Comparison of ENCODE assay signal across 22 cellular contexts in the genomic region with DNA sequence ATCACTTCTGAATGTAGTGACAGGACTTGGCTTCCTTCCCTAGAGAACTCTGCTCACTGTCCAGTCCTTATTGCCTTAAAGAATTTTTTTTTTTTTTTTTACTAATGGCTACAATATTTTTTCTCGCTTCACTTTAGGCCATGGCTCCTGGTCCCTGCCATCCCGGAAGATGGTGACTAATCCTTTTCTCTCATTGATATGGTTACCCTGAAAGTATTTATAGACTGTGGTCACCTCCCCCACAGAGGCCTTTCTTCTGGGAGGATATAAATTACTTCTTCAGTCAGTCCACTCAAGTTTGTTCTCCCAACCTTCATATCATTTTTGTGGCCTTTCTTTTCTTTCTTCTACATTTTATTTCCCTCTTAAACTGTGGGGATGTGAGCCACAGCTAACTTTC.
DNase-seq lines count a peak whose midpoint lies in the region; ATAC-seq and TF ChIP-seq lines count a peak whose summit lies in the region.
"Had no signal": no experiment of that assay in that cellular context is flagged by ENCODE, and none has a peak within 500 bp of the region (broad histone marks: within the 10 kb centered on the region; RNA-seq: fewer than 3 reads in every experiment).

No MANE protein-coding gene starts in this region.

- POLR2A ChIA-PET in MCF 10A (lab: Yijun Ruan, JAX): no interaction called here
- POLR2A ChIA-PET in naive thymus-derived CD4-positive, alpha-beta T cell (lab: Charles Lee): no interaction called here

- no peak for DNase-seq in MCF 10A (ENCODE audit: unreplicated experiment)
- no peak for DNase-seq in breast epithelium (ENCODE audit: low spot score in 2 of 2)
- peak; percentile 17 for DNase-seq in T1000 (lab: John Stamatoyannopoulos, UW)
- DNase-seq in hepatic stellate cell (ENCODE audit: low spot score): peak; percentile 29
- DNase-seq in left cardiac atrium: no peak
- no peak for DNase-seq in SW 1271 (lab: John Stamatoyannopoulos, UW)
- DNase-seq in naive thymus-derived CD4-positive, alpha-beta T cell: no peak
- DNase-seq: activated CD4-positive, alpha-beta T cell treated with anti-CD3 and anti-CD28 coated beads for 36 hours; activated CD8-positive, alpha-beta memory T cell treated with anti-CD3 and anti-CD28 coated beads, Interleukin-2, amount 10 ng/mL, durations not matched to agents 7 days and 5 days; dorsolateral prefrontal cortex; foreskin melanocyte; islet precursor cell; Kasumi-1; lower lobe of right lung; NCI-H1417 treated with DMSO at 0.1 percent for 48 hours; NCI-H2107; NCI-H526; stimulated activated CD4-positive, alpha-beta T cell treated with anti-CD3 and anti-CD28 coated beads, Interleukin-12 subunit alpha, Interleukin-12 subunit beta, amount 100 ng/mL, for 4 hours had no signal

- peak overlapping the region; percentile 66 for H3K27ac Mint-ChIP-seq in MCF 10A (ENCODE audit: low read depth, unreplicated experiment)
- H3K27ac Mint-ChIP-seq in naive thymus-derived CD4-positive, alpha-beta T cell: no peak overlapping the region
- H3K27ac Mint-ChIP-seq: activated CD4-positive, alpha-beta T cell treated with anti-CD3 and anti-CD28 coated beads for 36 hours; activated CD8-positive, alpha-beta memory T cell treated with anti-CD3 and anti-CD28 coated beads, Interleukin-2, amount 10 ng/mL, durations not matched to agents 7 days and 5 days; activated T-helper 17 cell treated with anti-CD3 and anti-CD28 coated beads, Interleukin-2, amount 50 U/mL, for 72 hours; GM23338 had no signal

- ATAC-seq in left cardiac atrium (no peak), GM18867 (IDR thresholded peaks at IDR 0.05; ENCODE audit: unreplicated experiment) (no peak)
- no peak for ATAC-seq in naive thymus-derived CD4-positive, alpha-beta T cell
- ATAC-seq: activated CD4-positive, alpha-beta T cell treated with anti-CD3 and anti-CD28 coated beads for 36 hours; activated CD8-positive, alpha-beta memory T cell treated with anti-CD3 and anti-CD28 coated beads, Interleukin-2, amount 10 ng/mL, durations not matched to agents 7 days and 5 days; activated T-helper 17 cell treated with anti-CD3 and anti-CD28 coated beads, Interleukin-2, amount 50 U/mL, for 72 hours; GM23338; lower lobe of right lung had no signal

- H3K27me3 ChIP-seq in breast epithelium: no peaks in the 10 kb centered on the region
- H3K27me3 ChIP-seq in naive thymus-derived CD4-positive, alpha-beta T cell (ENCODE audit: control insufficient read depth in 2 of 2, insufficient read depth in 2 of 2, low read length in 2 of 2): no peaks in the 10 kb centered on the region

- H3K4me1 ChIP-seq in breast epithelium: no peaks in the 10 kb centered on the region
- no peaks in the 10 kb centered on the region for H3K4me1 ChIP-seq in naive thymus-derived CD4-positive, alpha-beta T cell (ENCODE audit: control insufficient read depth in 2 of 2, insufficient read depth in 2 of 2, low read length in 2 of 2)
- H3K4me1 ChIP-seq: lower lobe of right lung had no signal

- H3K4me3 Mint-ChIP-seq in MCF 10A (ENCODE audit: unreplicated experiment): no peak overlapping the region
- no peak overlapping the region for H3K4me3 Mint-ChIP-seq in naive thymus-derived CD4-positive, alpha-beta T cell
- H3K4me3 Mint-ChIP-seq: activated CD4-positive, alpha-beta T cell treated with anti-CD3 and anti-CD28 coated beads for 36 hours; activated CD8-positive, alpha-beta memory T cell treated with anti-CD3 and anti-CD28 coated beads, Interleukin-2, amount 10 ng/mL, durations not matched to agents 7 days and 5 days; activated T-helper 17 cell treated with anti-CD3 and anti-CD28 coated beads, Interleukin-2, amount 50 U/mL, for 72 hours; GM23338 had no signal

- peaks cover 20% of the 10 kb centered on the region for H3K27me3 Mint-ChIP-seq in MCF 10A (ENCODE audit: insufficient read depth, unreplicated experiment)
- H3K27me3 Mint-ChIP-seq in naive thymus-derived CD4-positive, alpha-beta T cell: peaks cover 0 to 5% (median 0%) of the 10 kb centered on the region in 5 donors
- H3K27me3 Mint-ChIP-seq: activated CD8-positive, alpha-beta memory T cell treated with anti-CD3 and anti-CD28 coated beads, Interleukin-2, amount 10 ng/mL, durations not matched to agents 7 days and 5 days; activated T-helper 17 cell treated with anti-CD3 and anti-CD28 coated beads, Interleukin-2, amount 50 U/mL, for 72 hours had no signal

- peaks cover 5% of the 10 kb centered on the region for H3K36me3 Mint-ChIP-seq in MCF 10A (ENCODE audit: insufficient read depth, unreplicated experiment)
- no peaks in the 10 kb centered on the region for H3K36me3 Mint-ChIP-seq in naive thymus-derived CD4-positive, alpha-beta T cell
- H3K36me3 Mint-ChIP-seq: activated CD8-positive, alpha-beta memory T cell treated with anti-CD3 and anti-CD28 coated beads, Interleukin-2, amount 10 ng/mL, durations not matched to agents 7 days and 5 days had no signal

- no TSS peak for BruUV-seq in MCF 10A (replicated peaks; lab: Mats Ljungman, UMichigan)

- peaks cover 12% of the 10 kb centered on the region for H3K4me1 Mint-ChIP-seq in MCF 10A (ENCODE audit: insufficient read depth, unreplicated experiment)
- H3K4me1 Mint-ChIP-seq in naive thymus-derived CD4-positive, alpha-beta T cell: no peaks in the 10 kb centered on the region
- H3K4me1 Mint-ChIP-seq: activated CD4-positive, alpha-beta T cell treated with anti-CD3 and anti-CD28 coated beads for 36 hours; activated CD8-positive, alpha-beta memory T cell treated with anti-CD3 and anti-CD28 coated beads, Interleukin-2, amount 10 ng/mL, durations not matched to agents 7 days and 5 days; activated T-helper 17 cell treated with anti-CD3 and anti-CD28 coated beads, Interleukin-2, amount 50 U/mL, for 72 hours had no signal

- no peak overlapping the region for H3K4me3 ChIP-seq in breast epithelium
- no peak overlapping the region for H3K4me3 ChIP-seq in naive thymus-derived CD4-positive, alpha-beta T cell (ENCODE audit: low read length)
- H3K4me3 ChIP-seq: dorsolateral prefrontal cortex, GM23338, lower lobe of right lung had no signal

- H3K9me3 Mint-ChIP-seq in MCF 10A (ENCODE audit: unreplicated experiment): no peaks in the 10 kb centered on the region
- peaks cover 0 to 11% (median 3%) of the 10 kb centered on the region in 11 donors for H3K9me3 Mint-ChIP-seq in naive thymus-derived CD4-positive, alpha-beta T cell
- H3K9me3 Mint-ChIP-seq: GM23338 had no signal

- H3K36me3 ChIP-seq in breast epithelium: no peaks in the 10 kb centered on the region
- no peaks in the 10 kb centered on the region for H3K36me3 ChIP-seq in naive thymus-derived CD4-positive, alpha-beta T cell (ENCODE audit: control insufficient read depth in 2 of 3, insufficient read depth in 3 of 3, low read length in 3 of 3)
- H3K36me3 ChIP-seq: lower lobe of right lung had no signal

- H3K27ac ChIP-seq in breast epithelium: no peak overlapping the region
- H3K27ac ChIP-seq in naive thymus-derived CD4-positive, alpha-beta T cell (ENCODE audit: low read depth, low read length): no peak overlapping the region
- H3K27ac ChIP-seq: C4-2B, dorsolateral prefrontal cortex, lower lobe of right lung had no signal

- no peak for TF ChIP-seq POLR2A in breast epithelium (IDR thresholded peaks at IDR 0.05)

- intact Hi-C loops in MCF 10A (cut with micrococcal nuclease) (no loop called here), breast epithelium (cut with DNase I; ENCODE audit: low total_unique reads) (no loop called here), left cardiac atrium (cut with DNase I) (no loop called here)
- intact Hi-C loops in naive thymus-derived CD4-positive, alpha-beta T cell (cut with micrococcal nuclease): no loop called here

- H3K9me3 ChIP-seq in breast epithelium: no peaks in the 10 kb centered on the region
- H3K9me3 ChIP-seq in naive thymus-derived CD4-positive, alpha-beta T cell (ENCODE audit: control insufficient read depth in 2 of 3, low read length in 3 of 3): no peaks in the 10 kb centered on the region
- H3K9me3 ChIP-seq: lower lobe of right lung had no signal

- CTCF ChIA-PET in MCF 10A (lab: Yijun Ruan, JAX): no interaction called here
- CTCF ChIA-PET in naive thymus-derived CD4-positive, alpha-beta T cell (lab: Charles Lee): no interaction called here

- no peak for TF ChIP-seq CTCF in MCF 10A (IDR thresholded peaks at IDR 0.05; ENCODE audit: unreplicated experiment)
- no peak for TF ChIP-seq CTCF in breast epithelium (IDR thresholded peaks at IDR 0.05)

Comparison
In these comparisons a context has a peak if more than half of its experiments do, and no peak if none do; other contexts are left out.
1. DNase-seq: peak in T1000 (single experiment) and hepatic stellate cell (single experiment); none in MCF 10A (single experiment), breast epithelium (0 of 2), left cardiac atrium (single experiment), SW 1271 (0 of 2) and naive thymus-derived CD4-positive, alpha-beta T cell (0 of 9).